11 cellular contexts compared by ENCODE assay signal in the genomic region with DNA sequence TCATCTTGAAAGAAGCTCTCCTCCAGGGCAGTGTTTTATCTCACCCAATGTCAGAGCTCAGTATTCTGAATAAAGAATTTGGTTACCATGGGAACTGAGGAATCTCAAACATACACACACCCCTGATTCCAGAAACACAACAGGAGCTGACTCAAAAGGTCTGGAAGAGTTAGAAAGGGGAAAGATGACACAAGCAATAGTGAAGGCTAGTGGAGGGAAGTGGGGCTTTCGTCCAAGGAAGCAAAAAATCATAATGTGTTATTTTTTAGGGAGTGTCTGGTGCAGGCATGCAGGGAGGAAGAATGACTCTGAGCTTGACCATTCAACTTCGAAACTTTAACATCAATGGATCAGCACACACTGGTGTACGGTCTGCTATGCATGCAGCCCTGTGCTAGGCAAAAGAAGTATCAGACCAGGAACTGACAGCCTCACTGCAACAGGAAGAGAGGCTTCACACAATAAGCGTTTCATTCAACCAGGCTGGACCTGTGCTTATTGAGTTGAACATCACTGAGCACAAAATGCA. TPM values are rescaled to one million over a fixed set of nuclear protein-coding genes. Genes with fewer than 3 reads are reported as not detected.
DNase-seq lines count a peak whose midpoint lies in the region; ATAC-seq and TF ChIP-seq lines count a peak whose summit lies in the region.
"Had no signal": no experiment of that assay in that cellular context is flagged by ENCODE, and none has a peak within 500 bp of the region (broad histone marks: within the 10 kb centered on the region; RNA-seq: fewer than 3 reads in every experiment).

No MANE protein-coding gene starts in this region.

- H3K27me3 ChIP-seq in suprapubic skin: no peaks in the 10 kb centered on the region
- H3K27me3 ChIP-seq in colonic mucosa: no peaks in the 10 kb centered on the region

- no peak overlapping the region for H3K9ac ChIP-seq in colonic mucosa (ENCODE audit: low read depth in 2 of 2, low read length in 2 of 2)

- no peak for ATAC-seq in GM18907 (IDR thresholded peaks at IDR 0.05; ENCODE audit: unreplicated experiment)
- ATAC-seq: activated T-helper 17 cell treated with anti-CD3 and anti-CD28 coated beads, Interleukin-2, amount 50 U/mL, for 72 hours had no signal

- TF ChIP-seq EP300 in suprapubic skin (IDR thresholded peaks at IDR 0.05): no peak

- 56% methylated on average over 4 of the region's 4 CpGs for WGBS in suprapubic skin

- H3K27ac ChIP-seq in caudate nucleus (ENCODE audit: low read depth, low read length): peak overlapping the region; percentile 27
- peak overlapping the region; percentile 66 for H3K27ac ChIP-seq in suprapubic skin
- H3K27ac ChIP-seq in colonic mucosa: no peak overlapping the region

- H3K4me3 ChIP-seq in suprapubic skin (no peak overlapping the region), colonic mucosa (no peak overlapping the region)

- intact Hi-C loops in colonic mucosa (cut with DNase I): loop anchor here (5.0 to 10.0 kb wide), 4 partner anchors 62 to 235 kb away; partner anchors contain the start of gene APOLD1

- peak; percentile 90 for DNase-seq in HS-27A (ENCODE audit: low read depth)
- peak in 3 of 61 donors; percentile 4 to 38 (median 32) for DNase-seq in caudate nucleus (lab: John Stamatoyannopoulos, UW)
- peak; percentile 59 for DNase-seq in islet precursor cell
- DNase-seq in suprapubic skin (ENCODE audit: low spot score in 2 of 2): no peak
- no peak for DNase-seq in colonic mucosa
- no peak for DNase-seq in germinal center (ENCODE audit: low spot score)
- DNase-seq in GM10266 (ENCODE audit: extremely low spot score): no peak
- DNase-seq: stimulated activated CD4-positive, alpha-beta T cell treated with anti-CD3 and anti-CD28 coated beads, Interleukin-4, amount 100 ng/mL, for 4 hours had no signal

- H3K36me3 ChIP-seq in suprapubic skin: peaks cover 35% of the 10 kb centered on the region
- no peaks in the 10 kb centered on the region for H3K36me3 ChIP-seq in colonic mucosa

- no peak for TF ChIP-seq POLR2A in suprapubic skin (IDR thresholded peaks at IDR 0.05)

- no peaks in the 10 kb centered on the region for H3K9me3 ChIP-seq in suprapubic skin
- no peaks in the 10 kb centered on the region for H3K9me3 ChIP-seq in colonic mucosa

- H3K4me1 ChIP-seq in suprapubic skin (peaks cover 29% of the 10 kb centered on the region), colonic mucosa (no peaks in the 10 kb centered on the region)

- TF ChIP-seq CTCF in suprapubic skin (IDR thresholded peaks at IDR 0.05) (no peak), colonic mucosa (IDR thresholded peaks at IDR 0.05) (no peak), GM10266 (IDR thresholded peaks at IDR 0.05; ENCODE audit: control insufficient read depth, insufficient read depth, low read depth, missing control alignments) (no peak)

RNA-seq across cellular contexts. Expression of gene HEBP1, which starts 20.3 kb away (rescaled TPM):
- 10 to 100 TPM; 34.2 to 38.7 (median 36.2) TPM for total RNA-seq in suprapubic skin
- 10 to 100 TPM; 40.9 to 61.9 TPM for total RNA-seq in colonic mucosa

RNA-seq across cellular contexts. Expression of gene GPRC5D, which starts 27.8 kb away (rescaled TPM):
- 10 to 100 TPM in 2 of 4 donors, 1 to 10 TPM in 1, not detected in 1; 2.2 to 97.6 (median 13.4) TPM for total RNA-seq in suprapubic skin
- total RNA-seq in colonic mucosa: under 1 TPM in 1 of 2 donors, not detected in 1; 0.27 TPM
- total RNA-seq: activated T-helper 17 cell treated with anti-CD3 and anti-CD28 coated beads, Interleukin-2, amount 50 U/mL, for 72 hours; SK-MEL-5 had no signal

Comparison
In these comparisons a context has a peak if more than half of its experiments do, and no peak if none do; other contexts are left out.
1. DNase-seq: peak in HS-27A (single experiment) and islet precursor cell (single experiment); none in suprapubic skin (0 of 2), colonic mucosa (single experiment), germinal center (single experiment) and GM10266 (single experiment).